Comparison of ENCODE assay signal across 9 cellular contexts in genomic region chr17:75666959-75667790, GRCh38. TPM values are rescaled to one million over a fixed set of nuclear protein-coding genes. Genes with fewer than 3 reads are reported as not detected.
DNase-seq lines count a peak whose midpoint lies in the region; ATAC-seq and TF ChIP-seq lines count a peak whose summit lies in the region.
"Had no signal": no experiment of that assay in that cellular context is flagged by ENCODE, and none has a peak within 500 bp of the region (broad histone marks: within the 10 kb centered on the region; RNA-seq: fewer than 3 reads in every experiment).

TSS of gene RECQL5 (minus strand) at chr17:75667154. CDS start at chr17:75666557, 597 bp downstream.
TSS of gene SAP30BP (plus strand) at chr17:75667338. CDS start at chr17:75667373, 35 bp downstream.

- POLR2A ChIA-PET in BJ (lab: Charles Lee): no interaction called here

- peak within 1 kb of the TSS; percentile 50 for H3K27ac ChIP-seq in colonic mucosa

- peak within 1 kb of the TSS; percentile 73 for H3K4me3 ChIP-seq in BJ (ENCODE audit: low read depth, low read length)
- H3K4me3 ChIP-seq in colonic mucosa: peak within 1 kb of the TSS; percentile 79

- DNase-seq in BJ (ENCODE audit: low read depth) (peak; percentile 88), NCI-H69 (lab: John Stamatoyannopoulos, UW) (peak; percentile 99), colonic mucosa (peak; percentile 99), kidney tubule cell (ENCODE audit: low spot score) (peak; percentile 98)
- DNase-seq in activated CD4-positive, alpha-beta T cell treated with anti-CD3 and anti-CD28 coated beads, Interleukin-2, amount 10 ng/mL, durations not matched to agents 24 days and 14 days: peak; percentile 100
- peak; percentile 94 to 99 (median 96) for DNase-seq in stimulated activated CD4-positive, alpha-beta T cell treated with anti-CD3 and anti-CD28 coated beads, Interleukin-1b, Interleukin-23, amount 100 ng/mL, for 24 hours (ENCODE audit: low read depth in 4 of 4, low spot score in 1 of 4)

- H3K4me1 ChIP-seq in colonic mucosa: no peaks in the 10 kb centered on the region

- H3K27me3 Mint-ChIP-seq in activated CD4-positive, alpha-beta T cell treated with anti-CD3 and anti-CD28 coated beads, Interleukin-2, amount 10 ng/mL, durations not matched to agents 24 days and 14 days: no peaks in the 10 kb centered on the region

- no peaks in the 10 kb centered on the region for H3K9me3 Mint-ChIP-seq in activated CD4-positive, alpha-beta T cell treated with anti-CD3 and anti-CD28 coated beads, Interleukin-2, amount 10 ng/mL, durations not matched to agents 24 days and 14 days
- H3K9me3 Mint-ChIP-seq: nephron had no signal

- intact Hi-C loops in activated CD4-positive, alpha-beta T cell treated with anti-CD3 and anti-CD28 coated beads, Interleukin-2, amount 10 ng/mL, durations not matched to agents 24 days and 14 days (cut with micrococcal nuclease): loop anchor here (1.0 to 2.0 kb wide), 2 partner anchors 78 to 211 kb away; partner anchors contain the start of gene TMEM94
- intact Hi-C loops in colonic mucosa (cut with DNase I): no loop called here

- H3K27ac Mint-ChIP-seq in activated CD4-positive, alpha-beta T cell treated with anti-CD3 and anti-CD28 coated beads, Interleukin-2, amount 10 ng/mL, durations not matched to agents 24 days and 14 days: no peak within 1 kb of the TSS

- no peak within 1 kb of the TSS for H3K4me3 Mint-ChIP-seq in activated CD4-positive, alpha-beta T cell treated with anti-CD3 and anti-CD28 coated beads, Interleukin-2, amount 10 ng/mL, durations not matched to agents 24 days and 14 days

- peaks cover 19% of the 10 kb centered on the region for H3K4me1 Mint-ChIP-seq in activated CD4-positive, alpha-beta T cell treated with anti-CD3 and anti-CD28 coated beads, Interleukin-2, amount 10 ng/mL, durations not matched to agents 24 days and 14 days

- ATAC-seq in GM19324 (IDR thresholded peaks at IDR 0.05; ENCODE audit: low FRiP score, unreplicated experiment) (peak; percentile 92), HG03469 (IDR thresholded peaks at IDR 0.05; ENCODE audit: unreplicated experiment) (peak; percentile 44)

- H3K27me3 ChIP-seq in BJ (ENCODE audit: control insufficient read depth, insufficient read depth, low read length): no peaks in the 10 kb centered on the region
- no peaks in the 10 kb centered on the region for H3K27me3 ChIP-seq in colonic mucosa

- H3K9ac ChIP-seq in colonic mucosa (ENCODE audit: low read depth in 2 of 2, low read length in 2 of 2): peak within 1 kb of the TSS; percentile 88 to 96

- no peak for TF ChIP-seq CTCF in BJ (IDR thresholded peaks at IDR 0.05; ENCODE audit: insufficient read depth, low read depth, low read length)
- TF ChIP-seq CTCF in colonic mucosa (IDR thresholded peaks at IDR 0.05): no peak

- H3K9me3 ChIP-seq in colonic mucosa: no peaks in the 10 kb centered on the region

- peaks cover 38% of the 10 kb centered on the region for H3K36me3 Mint-ChIP-seq in activated CD4-positive, alpha-beta T cell treated with anti-CD3 and anti-CD28 coated beads, Interleukin-2, amount 10 ng/mL, durations not matched to agents 24 days and 14 days (ENCODE audit: low read depth)

- H3K36me3 ChIP-seq in BJ (ENCODE audit: control insufficient read depth, insufficient read depth, low read length) (peaks cover 13% of the 10 kb centered on the region), colonic mucosa (peaks cover 19% of the 10 kb centered on the region)

- CTCF ChIA-PET in BJ (lab: Yijun Ruan, JAX): interaction anchor here (1.1 to 4.3 kb wide), 8 partner anchors 11 to 87 kb away, joined by 3 to 31 read pairs (median 8); partner anchors contain the start of gene SMIM5

RNA-seq across cellular contexts. Expression of gene RECQL5, which starts in this region (rescaled TPM):
- polyA plus RNA-seq in BJ (2011; rRNA removed): 8.2 and 14.2 TPM in 2 replicates
- 18.0 and 20.9 TPM in 2 replicates for polyA minus RNA-seq in BJ (2011; rRNA and poly(A)+ RNA removed)
- 34.2 and 34.4 TPM in 2 replicates for total RNA-seq in activated CD4-positive, alpha-beta T cell treated with anti-CD3 and anti-CD28 coated beads, Interleukin-2, amount 10 ng/mL, durations not matched to agents 24 days and 14 days
- total RNA-seq in colonic mucosa: 10 to 100 TPM; 18.7 to 43.1 TPM

RNA-seq across cellular contexts. Expression of gene SAP30BP, which starts in this region (rescaled TPM):
- 65.3 and 84.8 TPM in 2 replicates for polyA plus RNA-seq in BJ (2011; rRNA removed)
- polyA minus RNA-seq in BJ (2011; rRNA and poly(A)+ RNA removed): 38.8 and 55.7 TPM in 2 replicates
- 109 and 115 TPM in 2 replicates for total RNA-seq in activated CD4-positive, alpha-beta T cell treated with anti-CD3 and anti-CD28 coated beads, Interleukin-2, amount 10 ng/mL, durations not matched to agents 24 days and 14 days
- total RNA-seq in colonic mucosa: 10 to 100 TPM; 68.0 to 68.1 TPM

Comparison
In these comparisons a context has a peak if more than half of its experiments do, and no peak if none do; other contexts are left out.
1. Peak in every context shown above with its lines: DNase-seq, ATAC-seq, H3K4me3 ChIP-seq and H3K27ac ChIP-seq.